Comparison of ENCODE assay signal across 2 cellular contexts in genomic region chr10:21873198-21873597, GRCh38.
A peak's percentile ranks its signal among the peaks of the same experiment; 100 is the strongest.
TF ChIP-seq lines count a peak whose summit lies in the region.

No MANE protein-coding gene starts in this region.

TF ChIP-seq in HepG2, 621 proteins besides CTCF, POLR2A, EP300 and RAD21:
- peak; percentile 96 for TF ChIP-seq ZNF317 (CRISPR knock-in tag; IDR thresholded peaks at IDR 0.05)
- no peak for TF ChIP-seq HOXA7 (CRISPR knock-in tag; IDR thresholded peaks at IDR 0.05)

TF ChIP-seq in WTC11, 78 proteins besides CTCF, POLR2A, EP300 and RAD21:
- no peak for TF ChIP-seq PREB (CRISPR knock-in tag; IDR thresholded peaks at IDR 0.05; ENCODE audit: borderline replicate concordance)
- no peak for TF ChIP-seq ESRRA (CRISPR knock-in tag; IDR thresholded peaks at IDR 0.05; ENCODE audit: borderline replicate concordance)
- TF ChIP-seq ZNF317 (CRISPR knock-in tag; IDR thresholded peaks at IDR 0.05; ENCODE audit: borderline replicate concordance, low read depth): peak; percentile 88
